10 cellular contexts compared by ENCODE assay signal in the genomic region with DNA sequence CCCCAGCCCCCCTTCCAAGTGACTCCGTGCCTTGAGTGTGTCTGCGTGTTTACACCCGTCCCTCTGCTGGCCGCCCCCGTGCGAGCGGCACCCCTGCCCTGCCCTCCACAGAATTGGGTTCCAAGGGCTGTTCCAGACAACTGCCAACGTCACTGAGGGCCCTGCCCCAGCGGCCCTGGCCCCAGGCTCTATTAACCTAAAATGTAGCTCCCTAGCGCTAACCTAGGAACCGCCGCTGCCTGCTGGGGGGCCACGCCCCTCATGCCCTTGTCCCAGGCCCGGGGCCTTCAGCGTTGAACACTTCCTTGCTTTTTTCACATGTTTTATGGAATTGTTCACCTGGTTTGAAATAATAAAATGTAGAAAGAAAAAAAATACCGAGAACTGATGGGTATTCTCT. TPM values are rescaled to one million over a fixed set of nuclear protein-coding genes. Genes with fewer than 3 reads are reported as not detected.
DNase-seq lines count a peak whose midpoint lies in the region; ATAC-seq and TF ChIP-seq lines count a peak whose summit lies in the region.
"Had no signal": no experiment of that assay in that cellular context is flagged by ENCODE, and none has a peak within 500 bp of the region (broad histone marks: within the 10 kb centered on the region; RNA-seq: fewer than 3 reads in every experiment).

No MANE protein-coding gene starts in this region.

- peak overlapping the region; percentile 71 for H3K27ac Mint-ChIP-seq in dendritic cell treated with granulocyte-macrophage colony-stimulating factor and Interleukin-4, amounts not matched to agents 40 ng/mL and 50 ng/mL, for 4 days
- H3K27ac Mint-ChIP-seq in osteocyte (ENCODE audit: unreplicated experiment) (peak overlapping the region; percentile 74), nephron progenitor cell (no peak overlapping the region)

- H3K27me3 ChIP-seq in left ventricle myocardium inferior (ENCODE audit: low read depth) = no peaks in the 10 kb centered on the region
- no peaks in the 10 kb centered on the region for H3K27me3 ChIP-seq in upper lobe of left lung

- H3K9me3 ChIP-seq in left ventricle myocardium inferior (replicated peaks) (peaks cover 6% of the 10 kb centered on the region), upper lobe of left lung (peaks cover 0 to 7% (median 0%) of the 10 kb centered on the region in 4 donors)

- H3K9me3 Mint-ChIP-seq in dendritic cell treated with granulocyte-macrophage colony-stimulating factor and Interleukin-4, amounts not matched to agents 40 ng/mL and 50 ng/mL, for 4 days = no peaks in the 10 kb centered on the region
- H3K9me3 Mint-ChIP-seq in osteocyte (ENCODE audit: unreplicated experiment) (no peaks in the 10 kb centered on the region), nephron progenitor cell (no peaks in the 10 kb centered on the region)

- intact Hi-C loops in left ventricle myocardium inferior (cut with micrococcal nuclease) (no loop called here), left ventricle myocardium superior (cut with micrococcal nuclease) (no loop called here)
- intact Hi-C loops in dendritic cell treated with granulocyte-macrophage colony-stimulating factor and Interleukin-4, amounts not matched to agents 40 ng/mL and 50 ng/mL, for 4 days (cut with micrococcal nuclease) = no loop called here

- H3K27me3 Mint-ChIP-seq in dendritic cell treated with granulocyte-macrophage colony-stimulating factor and Interleukin-4, amounts not matched to agents 40 ng/mL and 50 ng/mL, for 4 days = no peaks in the 10 kb centered on the region
- H3K27me3 Mint-ChIP-seq in osteocyte (ENCODE audit: unreplicated experiment) (no peaks in the 10 kb centered on the region), nephron progenitor cell (ENCODE audit: low read depth, poor library complexity) (peaks cover 2% of the 10 kb centered on the region)

- peaks cover 73% of the 10 kb centered on the region for H3K4me1 Mint-ChIP-seq in dendritic cell treated with granulocyte-macrophage colony-stimulating factor and Interleukin-4, amounts not matched to agents 40 ng/mL and 50 ng/mL, for 4 days (ENCODE audit: low read depth)
- H3K4me1 Mint-ChIP-seq in osteocyte (ENCODE audit: unreplicated experiment) (peaks cover 37% of the 10 kb centered on the region), nephron progenitor cell (peaks cover 58% of the 10 kb centered on the region)

- WGBS in upper lobe of left lung, 2 donors = 72 to 86% methylated on average over 15 to 16 of the region's 16 CpGs

- no peak for TF ChIP-seq EP300 in upper lobe of left lung (IDR thresholded peaks at IDR 0.05)

- H3K27ac ChIP-seq in left ventricle myocardium inferior (replicated peaks) (peak overlapping the region; percentile 99), upper lobe of left lung (peak overlapping the region; percentile 94 to 98 (median 96))

- TF ChIP-seq POLR2A in upper lobe of left lung (IDR thresholded peaks at IDR 0.05) = no peak

- H3K4me3 ChIP-seq in left ventricle myocardium inferior (no peak overlapping the region), upper lobe of left lung (no peak overlapping the region)

- H3K36me3 Mint-ChIP-seq in dendritic cell treated with granulocyte-macrophage colony-stimulating factor and Interleukin-4, amounts not matched to agents 40 ng/mL and 50 ng/mL, for 4 days (ENCODE audit: low read depth) = peaks cover 83% of the 10 kb centered on the region
- peaks cover 14% of the 10 kb centered on the region for H3K36me3 Mint-ChIP-seq in osteocyte (ENCODE audit: unreplicated experiment)
- peaks cover 17% of the 10 kb centered on the region for H3K36me3 Mint-ChIP-seq in nephron progenitor cell (ENCODE audit: low read depth)

- H3K4me3 Mint-ChIP-seq in dendritic cell treated with granulocyte-macrophage colony-stimulating factor and Interleukin-4, amounts not matched to agents 40 ng/mL and 50 ng/mL, for 4 days = no peak overlapping the region
- H3K4me3 Mint-ChIP-seq in osteocyte (ENCODE audit: unreplicated experiment) = no peak overlapping the region
- H3K4me3 Mint-ChIP-seq in nephron progenitor cell = no peak overlapping the region

- ATAC-seq in left ventricle myocardium superior (no peak), upper lobe of left lung (ENCODE audit: low FRiP score in 2 of 2) (no peak)

- peaks cover 81% of the 10 kb centered on the region for H3K4me1 ChIP-seq in left ventricle myocardium inferior
- H3K4me1 ChIP-seq in upper lobe of left lung = peaks cover 68 to 84% (median 79%) of the 10 kb centered on the region in 4 donors

- peaks cover 44% of the 10 kb centered on the region for H3K36me3 ChIP-seq in left ventricle myocardium inferior
- H3K36me3 ChIP-seq in upper lobe of left lung = peaks cover 16 to 54% (median 42%) of the 10 kb centered on the region in 4 donors

- no peak for TF ChIP-seq CTCF in left ventricle myocardium inferior (IDR thresholded peaks at IDR 0.05; ENCODE audit: borderline replicate concordance)
- TF ChIP-seq CTCF in osteocyte (IDR thresholded peaks at IDR 0.05) = no peak
- TF ChIP-seq CTCF in upper lobe of left lung (IDR thresholded peaks at IDR 0.05) = peak in 1 of 6 experiments; percentile 7
- TF ChIP-seq CTCF in nephron progenitor cell (IDR thresholded peaks at IDR 0.05) = no peak

- DNase-seq in left ventricle myocardium inferior = no peak
- no peak for DNase-seq in left ventricle myocardium superior
- DNase-seq in osteocyte (ENCODE audit: extremely low spot score, unreplicated experiment) = no peak
- DNase-seq in upper lobe of left lung = no peak
- DNase-seq in SW480 (ENCODE audit: low spot score) = no peak
- no peak for DNase-seq in nephron progenitor cell
- DNase-seq in epidermal melanocyte (ENCODE audit: insufficient read length, low spot score) = no peak
- DNase-seq: activated naive CD4-positive, alpha-beta T cell treated with anti-CD3 and anti-CD28 coated beads, Interleukin-2, amount 50 U/mL, for 16 hours had no signal

RNA-seq across cellular contexts. Expression of gene SEMA3B, which starts 10.0 kb away (rescaled TPM):
- 23.2 TPM for total RNA-seq in left ventricle myocardium inferior
- total RNA-seq in left ventricle myocardium superior = 20.6 TPM
- total RNA-seq in osteocyte = 5.5 and 8.1 TPM in 2 replicates
- total RNA-seq in upper lobe of left lung = 100 to 1,000 TPM in 5 of 6 donors, 10 to 100 TPM in 1; 98.3 to 242 (median 122) TPM

RNA-seq across cellular contexts. Expression of gene LSMEM2, which starts 19.9 kb away (rescaled TPM):
- 27.7 TPM for total RNA-seq in left ventricle myocardium inferior
- 31.6 TPM for total RNA-seq in left ventricle myocardium superior
- total RNA-seq in osteocyte = not detected in 2 replicates
- total RNA-seq in upper lobe of left lung = under 1 TPM in 2 of 6 donors, not detected in 4; 0.14 to 0.59 TPM
- total RNA-seq: RPMI7951 had no signal

RNA-seq across cellular contexts. Expression of gene GNAI2, which starts 23.0 kb away (rescaled TPM):
- total RNA-seq in left ventricle myocardium inferior (118 TPM), left ventricle myocardium superior (137 TPM), osteocyte (340 and 357 TPM in 2 replicates), upper lobe of left lung (100 to 1,000 TPM; 191 to 440 (median 295) TPM)

RNA-seq across cellular contexts. Expression of gene IFRD2, which starts 33.2 kb away (rescaled TPM):
- total RNA-seq in left ventricle myocardium inferior = 54.9 TPM
- total RNA-seq in left ventricle myocardium superior = 79.3 TPM
- 43.3 and 54.2 TPM in 2 replicates for total RNA-seq in osteocyte
- 100 to 1,000 TPM in 2 of 6 donors, 10 to 100 TPM in 4; 45.4 to 126 (median 77.5) TPM for total RNA-seq in upper lobe of left lung

RNA-seq across cellular contexts. Expression of gene HYAL3, which starts 40.2 kb away (rescaled TPM):
- total RNA-seq in left ventricle myocardium inferior = 1.2 TPM
- 0.92 TPM for total RNA-seq in left ventricle myocardium superior
- total RNA-seq in osteocyte = 2.3 and 3.0 TPM in 2 replicates
- total RNA-seq in upper lobe of left lung = 1 to 10 TPM in 5 of 6 donors, under 1 TPM in 1; 0.33 to 5.7 (median 3.1) TPM

Comparison
In these comparisons a context has a peak if more than half of its experiments do, and no peak if none do; other contexts are left out.
1. RNA of gene LSMEM2, which starts 19.9 kb away (total RNA-seq): 31.6 TPM in left ventricle myocardium superior (single experiment) and 27.7 TPM in left ventricle myocardium inferior (single experiment); 0.14 to 0.59 TPM in upper lobe of left lung and not detected in osteocyte; every median in the first group is over 10 times any median in the second.